Comparison of ENCODE assay signal across 17 cellular contexts in genomic region chr2:122704109-122704563, GRCh38.
DNase-seq lines count a peak whose midpoint lies in the region; ATAC-seq, FAIRE-seq and TF ChIP-seq lines count a peak whose summit lies in the region.
"Had no signal": no experiment of that assay in that cellular context is flagged by ENCODE, and none has a peak within 500 bp of the region (broad histone marks: within the 10 kb centered on the region; RNA-seq: fewer than 3 reads in every experiment).

No MANE protein-coding gene starts in this region.

- H3K36me3 ChIP-seq in kidney (ENCODE audit: control insufficient read depth in 1 of 2, insufficient read depth in 2 of 2, low read length in 2 of 2), result no peaks in the 10 kb centered on the region
- H3K36me3 ChIP-seq in ascending aorta, result no peaks in the 10 kb centered on the region

- H3K4me1 ChIP-seq in kidney (ENCODE audit: control insufficient read depth in 1 of 2, insufficient read depth in 1 of 2, low read depth in 1 of 2, low read length in 2 of 2) (no peaks in the 10 kb centered on the region), ascending aorta (no peaks in the 10 kb centered on the region)

- peak; percentile 66 for DNase-seq in SKM-1 treated with dmso at 0.1 percent for 144 hours (lab: John Stamatoyannopoulos, UW; ENCODE audit: unreplicated experiment)
- no peak for DNase-seq in GOT3 (lab: John Stamatoyannopoulos, UW)
- DNase-seq in kidney, result no peak
- no peak for DNase-seq in ascending aorta (ENCODE audit: low spot score in 2 of 2)
- no peak for DNase-seq in stimulated activated CD4-positive, alpha-beta T cell treated with anti-CD3 and anti-CD28 coated beads, Interleukin-2, amount 100 ng/mL, for 48 hours
- DNase-seq: activated CD4-positive, alpha-beta memory T cell treated with anti-CD3 and anti-CD28 coated beads, Interleukin-2, amount 10 ng/mL, durations not matched to agents 7 days and 5 days; CD4-positive, CD25-positive, alpha-beta regulatory T cell; GF-D8; mesendoderm; NCI-H1694 treated with DMSO at 0.1 percent for 48 hours; NK-92 treated with Interleukin-12 subunit alpha and Interleukin-12 subunit beta, amount 100 ng/mL, for 24 hours; stimulated activated naive B cell treated with anti-CD40 and anti-IgM and Interleukin-4, amounts not matched to agents 10 μg/mL and 1 μg/mL and 100 μg/mL, for 72 hours had no signal

- peak; percentile 47 for ATAC-seq in GM18519 (IDR thresholded peaks at IDR 0.05; ENCODE audit: low FRiP score, unreplicated experiment)
- ATAC-seq in GM21526 (IDR thresholded peaks at IDR 0.05; ENCODE audit: low FRiP score, unreplicated experiment), result peak; percentile 52
- peak; percentile 47 for ATAC-seq in HG03060 (IDR thresholded peaks at IDR 0.05; ENCODE audit: low read depth, unreplicated experiment)
- ATAC-seq: activated naive CD4-positive, alpha-beta T cell treated with anti-CD3 and anti-CD28 coated beads, Interleukin-2, amount 50 U/mL, for 72 hours had no signal

- H3K9me3 ChIP-seq in kidney (ENCODE audit: control insufficient read depth in 1 of 2, low read length in 2 of 2), result no peaks in the 10 kb centered on the region
- H3K9me3 ChIP-seq in ascending aorta, result no peaks in the 10 kb centered on the region

- H3K27me3 ChIP-seq in ascending aorta, result no peaks in the 10 kb centered on the region

- no peak overlapping the region for H3K27ac ChIP-seq in kidney (ENCODE audit: low read depth in 2 of 2, low read length in 2 of 2)
- H3K27ac ChIP-seq in ascending aorta, result no peak overlapping the region

- FAIRE-seq in kidney (lab: Jason Lieb, UNC), result no peak
- FAIRE-seq: H1 had no signal

- no peak for TF ChIP-seq CTCF in kidney (IDR thresholded peaks at IDR 0.05; ENCODE audit: borderline replicate concordance, extremely low read depth, insufficient read depth)
- no peak for TF ChIP-seq CTCF in ascending aorta (IDR thresholded peaks at IDR 0.05)

- H3K4me3 ChIP-seq in kidney (ENCODE audit: low read length in 2 of 2), result no peak overlapping the region
- no peak overlapping the region for H3K4me3 ChIP-seq in ascending aorta

- intact Hi-C loops in kidney (cut with DNase I), result no loop called here
- intact Hi-C loops in ascending aorta (cut with DNase I), result no loop called here

- H3K9ac ChIP-seq in kidney (ENCODE audit: low read length in 2 of 2), result no peak overlapping the region
